In the genomic region with DNA sequence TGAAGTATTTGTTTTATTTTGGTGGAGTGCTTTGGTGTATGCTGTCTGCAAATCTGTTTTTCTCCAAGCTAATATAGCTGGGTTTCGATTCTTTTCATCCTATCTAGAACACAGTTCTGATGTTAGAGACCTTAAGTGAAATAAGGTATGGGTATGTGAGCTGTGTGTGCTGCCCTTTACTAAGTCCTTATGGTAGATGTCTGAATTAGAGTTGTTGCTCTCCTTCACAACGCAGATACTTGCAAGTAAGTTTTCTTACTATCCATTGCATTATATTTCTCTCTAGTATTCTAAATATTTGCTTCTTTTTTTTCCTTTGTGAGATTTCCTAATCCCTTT, we compare ENCODE assay signal across 21 cellular contexts. TPM values are rescaled to one million over a fixed set of nuclear protein-coding genes. Genes with fewer than 3 reads are reported as not detected.
A peak's percentile ranks its signal among the peaks of the same experiment; 100 is the strongest.
DNase-seq lines count a peak whose midpoint lies in the region; ATAC-seq and TF ChIP-seq lines count a peak whose summit lies in the region.
"Had no signal": no experiment of that assay in that cellular context is flagged by ENCODE, and none has a peak within 500 bp of the region (broad histone marks: within the 10 kb centered on the region; RNA-seq: fewer than 3 reads in every experiment).

No MANE protein-coding gene starts in this region.

- TF ChIP-seq CTCF in MCF 10A (IDR thresholded peaks at IDR 0.05; ENCODE audit: unreplicated experiment) (no peak), breast epithelium (IDR thresholded peaks at IDR 0.05) (no peak), fibroblast of villous mesenchyme (IDR thresholded peaks at IDR 0.05; ENCODE audit: insufficient read depth, low read depth, low read length) (no peak), type B pancreatic cell (conservative IDR thresholded peaks at IDR 0.05) (no peak)

- H3K4me1 Mint-ChIP-seq in MCF 10A (ENCODE audit: insufficient read depth, unreplicated experiment) = peaks cover 35% of the 10 kb centered on the region
- H3K4me1 Mint-ChIP-seq in T-helper 17 cell = peaks cover 60% of the 10 kb centered on the region
- H3K4me1 Mint-ChIP-seq in type B pancreatic cell (ENCODE audit: unreplicated experiment) = peaks cover 45% of the 10 kb centered on the region

- no peak overlapping the region for H3K27ac ChIP-seq in breast epithelium
- H3K27ac ChIP-seq: KMS-11, SJSA1, tibial artery had no signal

- no peaks in the 10 kb centered on the region for H3K36me3 ChIP-seq in breast epithelium
- H3K36me3 ChIP-seq: SJSA1, tibial artery had no signal

- CTCF ChIA-PET in MCF 10A (lab: Yijun Ruan, JAX) = no interaction called here

- intact Hi-C loops in MCF 10A (cut with micrococcal nuclease) (no loop called here), breast epithelium (cut with DNase I; ENCODE audit: low total_unique reads) (no loop called here)

- no TSS peak for BruUV-seq in MCF 10A (replicated peaks; lab: Mats Ljungman, UMichigan)

- H3K36me3 Mint-ChIP-seq in MCF 10A (ENCODE audit: insufficient read depth, unreplicated experiment) = peaks cover 13% of the 10 kb centered on the region
- peaks cover 4% of the 10 kb centered on the region for H3K36me3 Mint-ChIP-seq in T-helper 17 cell (ENCODE audit: low read depth)
- H3K36me3 Mint-ChIP-seq in type B pancreatic cell = peaks cover 8% of the 10 kb centered on the region

- peaks cover 0 to 4% of the 10 kb centered on the region in 2 donors for H3K4me1 ChIP-seq in breast epithelium

- H3K27me3 ChIP-seq in breast epithelium = no peaks in the 10 kb centered on the region
- H3K27me3 ChIP-seq: SJSA1, tibial artery had no signal

- POLR2A ChIA-PET in MCF 10A (lab: Yijun Ruan, JAX) = interaction anchor here (1.2 to 1.5 kb wide), 2 partner anchors 8 to 37 kb away, joined by 3 to 5 read pairs; no protein-coding TSS in a partner anchor

- no peak for DNase-seq in MCF 10A (ENCODE audit: unreplicated experiment)
- no peak for DNase-seq in breast epithelium (ENCODE audit: low spot score in 2 of 2)
- DNase-seq in T-helper 17 cell = no peak
- peak; percentile 51 for DNase-seq in fibroblast of villous mesenchyme (ENCODE audit: low read depth)
- no peak for DNase-seq in type B pancreatic cell (ENCODE audit: extremely low spot score, unreplicated experiment)
- DNase-seq in stimulated activated CD4-positive, alpha-beta T cell treated with anti-CD3 and anti-CD28 coated beads, Interleukin-4, amount 100 ng/mL, for 1 hour = no peak
- DNase-seq in NOMO-1 (lab: John Stamatoyannopoulos, UW; ENCODE audit: unreplicated experiment in 2 of 2) = no peak
- DNase-seq: activated CD4-positive, alpha-beta T cell treated with anti-CD3 and anti-CD28 coated beads for 1 hour; activated gamma-delta T cell treated with Interleukin-2 at 50 U/mL for 16 hours; aorta; COR-L47; effector CD8-positive, alpha-beta T cell; hypothalamus; NCI-H1105; NCI-H526; stimulated activated CD4-positive, alpha-beta T cell treated with anti-CD3 and anti-CD28 coated beads, Interleukin-12 subunit alpha, Interleukin-12 subunit beta, amount 100 ng/mL, for 4 hours; stimulated activated naive B cell treated with anti-CD40 and anti-IgM and Interleukin-4, amounts not matched to agents 10 μg/mL and 1 μg/mL and 100 μg/mL, for 72 hours; tibial artery had no signal

- H3K4me3 ChIP-seq in breast epithelium (no peak overlapping the region), fibroblast of villous mesenchyme (ENCODE audit: low read depth, low read length) (peak overlapping the region; percentile 10)
- H3K4me3 ChIP-seq: SJSA1, tibial artery had no signal

- no peak for ATAC-seq in T-helper 17 cell
- no peak for ATAC-seq in esophagus mucosa

- TF ChIP-seq POLR2A in breast epithelium (IDR thresholded peaks at IDR 0.05) = no peak

- H3K27me3 Mint-ChIP-seq in MCF 10A (ENCODE audit: insufficient read depth, unreplicated experiment) (no peaks in the 10 kb centered on the region), T-helper 17 cell (no peaks in the 10 kb centered on the region), type B pancreatic cell (no peaks in the 10 kb centered on the region)
- H3K27me3 Mint-ChIP-seq: stimulated activated naive B cell treated with anti-CD40 and anti-IgM and Interleukin-4, amounts not matched to agents 10 μg/mL and 1 μg/mL and 100 μg/mL, for 72 hours had no signal

- peak overlapping the region; percentile 55 for H3K27ac Mint-ChIP-seq in MCF 10A (ENCODE audit: low read depth, unreplicated experiment)
- no peak overlapping the region for H3K27ac Mint-ChIP-seq in T-helper 17 cell
- H3K27ac Mint-ChIP-seq in type B pancreatic cell = peak overlapping the region; percentile 51

- no peaks in the 10 kb centered on the region for H3K9me3 ChIP-seq in breast epithelium
- no peaks in the 10 kb centered on the region for H3K9me3 ChIP-seq in T-helper 17 cell (ENCODE audit: control insufficient read depth, low read length, poor library complexity, severe bottlenecking)
- H3K9me3 ChIP-seq: SJSA1, tibial artery had no signal

- no peaks in the 10 kb centered on the region for H3K9me3 Mint-ChIP-seq in MCF 10A (ENCODE audit: unreplicated experiment)
- no peaks in the 10 kb centered on the region for H3K9me3 Mint-ChIP-seq in type B pancreatic cell
- H3K9me3 Mint-ChIP-seq: stimulated activated naive B cell treated with anti-CD40 and anti-IgM and Interleukin-4, amounts not matched to agents 10 μg/mL and 1 μg/mL and 100 μg/mL, for 72 hours had no signal

- no peak overlapping the region for H3K4me3 Mint-ChIP-seq in MCF 10A (ENCODE audit: unreplicated experiment)
- peak overlapping the region; percentile 21 for H3K4me3 Mint-ChIP-seq in T-helper 17 cell
- H3K4me3 Mint-ChIP-seq in type B pancreatic cell = no peak overlapping the region
- H3K4me3 Mint-ChIP-seq: stimulated activated naive B cell treated with anti-CD40 and anti-IgM and Interleukin-4, amounts not matched to agents 10 μg/mL and 1 μg/mL and 100 μg/mL, for 72 hours had no signal

RNA-seq across cellular contexts. Expression of a gene that starts 38.6 kb away (rescaled TPM):
- total RNA-seq in MCF 10A (2022) (74.2 and 86.1 TPM in 2 replicates), breast epithelium (100 to 1,000 TPM in 1 of 3 donors, 10 to 100 TPM in 2; 77.0 to 145 (median 78.4) TPM), T-helper 17 cell (10 to 100 TPM; 66.6 to 68.3 TPM), fibroblast of villous mesenchyme (30.0 and 56.1 TPM in 2 replicates), type B pancreatic cell (ENCODE audit: low replicate concordance) (63.2 and 75.6 TPM in 2 replicates), esophagus mucosa (62.4 TPM)
